In genomic region chr10:102713814-102714620, GRCh38 we compare ENCODE assay signal across 8 cellular contexts. TPM values are rescaled to one million over a fixed set of nuclear protein-coding genes. Genes with fewer than 3 reads are reported as not detected.
DNase-seq lines count a peak whose midpoint lies in the region; ATAC-seq and TF ChIP-seq lines count a peak whose summit lies in the region.

Gene ARL3, minus strand, starts transcription at chr10:102714397. Its CDS starts 122 bp downstream, at chr10:102714275.

- CTCF ChIA-PET in activated CD4-positive, alpha-beta T cell treated with anti-CD3 and anti-CD28 coated beads, Interleukin-2, amount 10 ng/mL, durations not matched to agents 7 days and 5 days (lab: Charles Lee) = interaction anchor here (0.7 to 2.6 kb wide), 27 partner anchors 9 to 210 kb away, joined by 3 to 14 read pairs (median 4); partner anchors contain the start of genes CNNM2, SUFU and WBP1L

- H3K4me1 Mint-ChIP-seq in activated CD4-positive, alpha-beta T cell treated with anti-CD3 and anti-CD28 coated beads, Interleukin-2, amount 10 ng/mL, durations not matched to agents 7 days and 5 days = peaks cover 56% of the 10 kb centered on the region

- peaks cover 10% of the 10 kb centered on the region for H3K36me3 Mint-ChIP-seq in activated CD4-positive, alpha-beta T cell treated with anti-CD3 and anti-CD28 coated beads, Interleukin-2, amount 10 ng/mL, durations not matched to agents 7 days and 5 days (ENCODE audit: low read depth)

- ATAC-seq in GM19328 (IDR thresholded peaks at IDR 0.05; ENCODE audit: unreplicated experiment) = peak; percentile 81
- peak; percentile 58 for ATAC-seq in HG03469 (IDR thresholded peaks at IDR 0.05; ENCODE audit: unreplicated experiment)
- peak; percentile 96 for ATAC-seq in left lung

- peaks cover 0 to 34% of the 10 kb centered on the region in 2 donors for H3K4me1 ChIP-seq in left lung

- TF ChIP-seq CTCF in C4-2B (conservative IDR thresholded peaks at IDR 0.05) (no peak; the same call in none of the 2 replicates), left lung (IDR thresholded peaks at IDR 0.05) (peak in 1 of 2 donors; percentile 56)

- intact Hi-C loops in left lung (cut with DNase I) = no loop called here

- POLR2A ChIA-PET in activated CD4-positive, alpha-beta T cell treated with anti-CD3 and anti-CD28 coated beads, Interleukin-2, amount 10 ng/mL, durations not matched to agents 7 days and 5 days (lab: Charles Lee) = interaction anchor here (0.5 to 0.9 kb wide), 8 partner anchors 22 to 1204 kb away, joined by 3 to 4 read pairs (median 3); partner anchors contain the start of gene WBP1L

- no peaks in the 10 kb centered on the region for H3K36me3 ChIP-seq in left lung

- H3K9me3 Mint-ChIP-seq in activated CD4-positive, alpha-beta T cell treated with anti-CD3 and anti-CD28 coated beads, Interleukin-2, amount 10 ng/mL, durations not matched to agents 7 days and 5 days = no peaks in the 10 kb centered on the region

- no peaks in the 10 kb centered on the region for H3K27me3 ChIP-seq in left lung

- no peaks in the 10 kb centered on the region for H3K27me3 Mint-ChIP-seq in activated CD4-positive, alpha-beta T cell treated with anti-CD3 and anti-CD28 coated beads, Interleukin-2, amount 10 ng/mL, durations not matched to agents 7 days and 5 days

- DNase-seq in NCI-H526 treated with DMSO at 0.1 percent for 48 hours (lab: John Stamatoyannopoulos, UW) (peak; percentile 83), dedifferentiated amniotic fluid mesenchymal stem cell (ENCODE audit: extremely low spot score) (peak; percentile 97), left lung (peak; percentile 99 to 100)
- DNase-seq in activated CD4-positive, alpha-beta T cell treated with anti-CD3 and anti-CD28 coated beads, Interleukin-2, amount 10 ng/mL, durations not matched to agents 7 days and 5 days = peak; percentile 97
- peak; percentile 96 for DNase-seq in stimulated activated CD4-positive, alpha-beta T cell treated with anti-CD3 and anti-CD28 coated beads, Interleukin-2, amount 100 ng/mL, for 4 hours (ENCODE audit: low read depth)

- peak within 1 kb of the TSS; percentile 97 for H3K4me3 ChIP-seq in left lung

- peak within 1 kb of the TSS; percentile 81 for H3K4me3 Mint-ChIP-seq in activated CD4-positive, alpha-beta T cell treated with anti-CD3 and anti-CD28 coated beads, Interleukin-2, amount 10 ng/mL, durations not matched to agents 7 days and 5 days

- no peaks in the 10 kb centered on the region for H3K9me3 ChIP-seq in left lung

- H3K27ac ChIP-seq in C4-2B (peak within 1 kb of the TSS; percentile 90), left lung (peak within 1 kb of the TSS; percentile 88 to 94)

- peak within 1 kb of the TSS; percentile 82 for H3K27ac Mint-ChIP-seq in activated CD4-positive, alpha-beta T cell treated with anti-CD3 and anti-CD28 coated beads, Interleukin-2, amount 10 ng/mL, durations not matched to agents 7 days and 5 days

RNA-seq across cellular contexts. Expression of gene ARL3, which starts in this region (rescaled TPM):
- 1 to 10 TPM; 4.4 to 5.0 TPM for total RNA-seq in activated CD4-positive, alpha-beta T cell treated with anti-CD3 and anti-CD28 coated beads, Interleukin-2, amount 10 ng/mL, durations not matched to agents 7 days and 5 days
- 10 to 100 TPM; 10.3 to 11.0 TPM for total RNA-seq in left lung

Comparison
In these comparisons a context has a peak if more than half of its experiments do, and no peak if none do; other contexts are left out.
1. Peak in every context shown above with its lines: DNase-seq, ATAC-seq, H3K4me3 ChIP-seq and H3K27ac ChIP-seq.